8 cellular contexts compared by ENCODE assay signal in genomic region chr11:115990004-115990447, GRCh38.
A peak's percentile ranks its signal among the peaks of the same experiment; 100 is the strongest.
DNase-seq lines count a peak whose midpoint lies in the region; TF ChIP-seq lines count a peak whose summit lies in the region.

No MANE protein-coding gene starts in this region.

- no peaks in the 10 kb centered on the region for H3K4me1 ChIP-seq in H9 (ENCODE audit: insufficient read depth, low read length)
- no peaks in the 10 kb centered on the region for H3K4me1 ChIP-seq in adrenal gland (replicated peaks in 1 of 2)

- no peak overlapping the region for H2BK15ac ChIP-seq in H9 (ENCODE audit: low read depth, low read length)

- H3K4me3 ChIP-seq in adrenal gland (no peak overlapping the region), kidney epithelial cell (ENCODE audit: low read depth, low read length) (no peak overlapping the region)

- no peak overlapping the region for H2BK20ac ChIP-seq in H9 (ENCODE audit: low read depth, low read length, poor library complexity, severe bottlenecking)

- no peak overlapping the region for H3K4ac ChIP-seq in H9 (ENCODE audit: low read depth, low read length)

- no peak overlapping the region for H2AFZ ChIP-seq in H9 (ENCODE audit: low read length)

- no peaks in the 10 kb centered on the region for H3K9me3 Mint-ChIP-seq in H9

- H3K56ac ChIP-seq in H9 (ENCODE audit: insufficient read length, low read depth, low read length) = no peak overlapping the region

- no peaks in the 10 kb centered on the region for H4K20me1 ChIP-seq in H9 (ENCODE audit: control insufficient read depth, insufficient read depth, insufficient read length)

- H3K9ac ChIP-seq in H9 (ENCODE audit: extremely low read depth, insufficient read length, low read length) = no peak overlapping the region

- no peak overlapping the region for H4K5ac ChIP-seq in H9 (ENCODE audit: insufficient read length, low read depth, low read length)

- H3K23me2 ChIP-seq in H9 (ENCODE audit: insufficient read length, low read depth, low read length, poor library complexity, severe bottlenecking) = no peaks in the 10 kb centered on the region

- H2AK5ac ChIP-seq in H9 (ENCODE audit: insufficient read length, low read length) = no peak overlapping the region

- no peak overlapping the region for H3K27ac Mint-ChIP-seq in H9

- H4K91ac ChIP-seq in H9 (ENCODE audit: insufficient read length, low read depth, low read length) = no peak overlapping the region

- H2BK120ac ChIP-seq in H9 (ENCODE audit: low read depth, low read length, poor library complexity, severe bottlenecking) = no peak overlapping the region

- H3K27me3 ChIP-seq in H9 (ENCODE audit: insufficient read depth, low read length) (no peaks in the 10 kb centered on the region; the same call in 1 of the 2 replicates), adrenal gland (no peaks in the 10 kb centered on the region), kidney epithelial cell (ENCODE audit: control insufficient read depth, insufficient read depth, low read length) (no peaks in the 10 kb centered on the region)

- no peak overlapping the region for H3K18ac ChIP-seq in H9 (ENCODE audit: insufficient read length, low read depth, low read length)

- H3K9me3 ChIP-seq in H9 (ENCODE audit: control insufficient read depth, low read depth, low read length) = no peaks in the 10 kb centered on the region
- H3K9me3 ChIP-seq in adrenal gland (replicated peaks in 1 of 3) = no peaks in the 10 kb centered on the region

- H3K36me3 ChIP-seq in adrenal gland (replicated peaks in 1 of 2) (no peaks in the 10 kb centered on the region), kidney epithelial cell (ENCODE audit: control insufficient read depth, insufficient read depth, low read length) (no peaks in the 10 kb centered on the region)

- no peak overlapping the region for H2BK5ac ChIP-seq in H9 (ENCODE audit: insufficient read length, low read length)

- no peak overlapping the region for H3T11ph ChIP-seq in H9 (ENCODE audit: low read length)

- no peaks in the 10 kb centered on the region; a peak in 1 of 7 replicates for H3K36me3 Mint-ChIP-seq in H9 (ENCODE audit: insufficient read depth in 1 of 3, low read depth in 3 of 3)

- no peak overlapping the region for H3K23ac ChIP-seq in H9 (ENCODE audit: insufficient read length, low read depth, low read length)

- H3K14ac ChIP-seq in H9 (ENCODE audit: insufficient read depth, low read length) = no peak overlapping the region

- no peak for TF ChIP-seq POLR2A in adrenal gland (IDR thresholded peaks at IDR 0.05)

- no peak overlapping the region for H4K8ac ChIP-seq in H9 (replicated peaks; ENCODE audit: insufficient read length, low read depth, low read length)

- intact Hi-C loops in adrenal gland (cut with DNase I) = no loop called here

- peaks cover 7 to 11% of the 10 kb centered on the region in 2 experiments for H3K4me1 Mint-ChIP-seq in H9

- DNase-seq in Ammon's horn (ENCODE audit: low spot score) (peak; percentile 35), H9 (peak; percentile 76), adrenal gland (peak in 2 of 7 donors; percentile 14 to 28), kidney epithelial cell (ENCODE audit: low read depth) (no peak), HK-2 (ENCODE audit: unreplicated experiment) (no peak), NCI-H1048 (lab: John Stamatoyannopoulos, UW) (no peak)
- DNase-seq in stimulated activated CD4-positive, alpha-beta T cell treated with anti-CD3 and anti-CD28 coated beads, Interleukin-2, amount 100 ng/mL, for 48 hours = no peak
- no peak for DNase-seq in activated CD8-positive, alpha-beta memory T cell treated with anti-CD3 and anti-CD28 coated beads, Interleukin-2, amount 50 U/mL, for 48 hours

- H3K4me3 Mint-ChIP-seq in H9 = peak overlapping the region in 1 of 2 experiments; percentile 49; a peak in 2 of 5 replicates

- WGBS in H9 (ENCODE audit: extremely low coverage, insufficient read length, low lambda C conversion rate) = no CpG with 5 or more reads among the region's 19 CpGs
- WGBS in adrenal gland, 4 donors = 47 to 63% (median 56%) methylated on average over 18 to 19 of the region's 19 CpGs

- no peak overlapping the region for H2BK12ac ChIP-seq in H9 (ENCODE audit: insufficient read length, low read depth, low read length)

- no peaks in the 10 kb centered on the region for H3K79me2 ChIP-seq in H9 (ENCODE audit: insufficient read depth, low read length)

- no peak overlapping the region for H3K4me2 ChIP-seq in H9 (ENCODE audit: insufficient read depth, insufficient read length, low read length)

- H3K27me3 Mint-ChIP-seq in H9 (ENCODE audit: low read depth) = peaks cover 38% of the 10 kb centered on the region

- H3K27ac ChIP-seq in H9 (ENCODE audit: insufficient read length, low read depth, low read length) = no peak overlapping the region
- no peak overlapping the region for H3K27ac ChIP-seq in adrenal gland

- no peaks in the 10 kb centered on the region for H3K79me1 ChIP-seq in H9 (ENCODE audit: insufficient read depth, low read depth, low read length, poor library complexity, severe bottlenecking)

- peak; percentile 92 for TF ChIP-seq CTCF in H9 (conservative IDR thresholded peaks at IDR 0.05)
- peak; percentile 17 to 56 (median 41) for TF ChIP-seq CTCF in adrenal gland (IDR thresholded peaks at IDR 0.05)
- TF ChIP-seq CTCF in kidney epithelial cell (IDR thresholded peaks at IDR 0.05; ENCODE audit: insufficient read depth, low read length, poor library complexity, severe bottlenecking) = peak; percentile 53

Comparison
In these comparisons a context has a peak if more than half of its experiments do, and no peak if none do; other contexts are left out.
1. DNase-seq: peak in Ammon's horn (single experiment) and H9 (single experiment); none in kidney epithelial cell (single experiment), stimulated activated CD4-positive, alpha-beta T cell treated with anti-CD3 and anti-CD28 coated beads, Interleukin-2, amount 100 ng/mL, for 48 hours (0 of 2), activated CD8-positive, alpha-beta memory T cell treated with anti-CD3 and anti-CD28 coated beads, Interleukin-2, amount 50 U/mL, for 48 hours (single experiment), HK-2 (single experiment) and NCI-H1048 (single experiment).
2. CTCF ChIP-seq: peak in every context shown above with its lines; median percentile 92 in H9; 53 in kidney epithelial cell; 41 in adrenal gland.